In the genomic region with DNA sequence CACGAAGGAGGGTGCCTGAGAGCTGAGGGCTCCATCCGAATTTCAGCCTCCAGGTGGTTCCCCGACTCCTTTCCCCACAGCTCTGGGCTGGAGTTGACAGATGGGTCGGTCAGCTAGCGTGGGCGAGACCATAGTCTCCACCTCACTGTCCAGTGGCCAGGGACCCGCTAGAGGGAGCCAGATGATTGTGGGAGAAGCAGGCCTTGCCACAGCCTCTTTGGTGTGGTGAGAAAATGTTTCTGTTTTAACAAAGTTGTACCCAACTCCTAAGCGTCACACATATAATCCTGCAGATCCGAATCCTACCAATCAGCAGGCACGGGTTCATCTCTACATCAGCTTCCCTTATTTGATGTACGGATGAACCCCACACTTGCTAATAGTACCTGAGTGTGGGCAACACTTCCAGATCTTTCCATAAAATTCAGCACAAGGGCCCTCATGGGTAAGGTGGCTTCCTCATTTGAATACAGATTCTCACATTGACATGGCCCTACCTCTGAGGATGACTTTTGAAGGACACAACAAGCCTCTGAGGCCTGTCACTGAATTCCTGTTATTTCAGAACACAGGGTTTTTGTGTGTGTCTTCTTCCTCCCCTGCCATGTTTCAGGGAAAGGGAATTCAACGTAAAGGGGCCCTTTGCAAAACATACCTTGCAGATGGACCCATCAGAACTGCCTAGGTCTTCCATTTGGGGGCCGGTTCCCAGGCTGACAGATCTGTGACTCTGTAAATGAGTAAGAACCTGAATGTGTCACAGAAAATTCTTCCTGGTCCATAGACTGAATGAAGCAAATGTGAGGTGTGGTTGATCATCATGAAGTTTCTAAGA, we compare ENCODE assay signal across 1 cellular context.
TF ChIP-seq lines count a peak whose summit lies in the region.

No MANE protein-coding gene starts in this region.

TF ChIP-seq in HepG2, 621 proteins besides CTCF, POLR2A, EP300 and RAD21 (continued from another document):
- TF ChIP-seq, protein P1, sequence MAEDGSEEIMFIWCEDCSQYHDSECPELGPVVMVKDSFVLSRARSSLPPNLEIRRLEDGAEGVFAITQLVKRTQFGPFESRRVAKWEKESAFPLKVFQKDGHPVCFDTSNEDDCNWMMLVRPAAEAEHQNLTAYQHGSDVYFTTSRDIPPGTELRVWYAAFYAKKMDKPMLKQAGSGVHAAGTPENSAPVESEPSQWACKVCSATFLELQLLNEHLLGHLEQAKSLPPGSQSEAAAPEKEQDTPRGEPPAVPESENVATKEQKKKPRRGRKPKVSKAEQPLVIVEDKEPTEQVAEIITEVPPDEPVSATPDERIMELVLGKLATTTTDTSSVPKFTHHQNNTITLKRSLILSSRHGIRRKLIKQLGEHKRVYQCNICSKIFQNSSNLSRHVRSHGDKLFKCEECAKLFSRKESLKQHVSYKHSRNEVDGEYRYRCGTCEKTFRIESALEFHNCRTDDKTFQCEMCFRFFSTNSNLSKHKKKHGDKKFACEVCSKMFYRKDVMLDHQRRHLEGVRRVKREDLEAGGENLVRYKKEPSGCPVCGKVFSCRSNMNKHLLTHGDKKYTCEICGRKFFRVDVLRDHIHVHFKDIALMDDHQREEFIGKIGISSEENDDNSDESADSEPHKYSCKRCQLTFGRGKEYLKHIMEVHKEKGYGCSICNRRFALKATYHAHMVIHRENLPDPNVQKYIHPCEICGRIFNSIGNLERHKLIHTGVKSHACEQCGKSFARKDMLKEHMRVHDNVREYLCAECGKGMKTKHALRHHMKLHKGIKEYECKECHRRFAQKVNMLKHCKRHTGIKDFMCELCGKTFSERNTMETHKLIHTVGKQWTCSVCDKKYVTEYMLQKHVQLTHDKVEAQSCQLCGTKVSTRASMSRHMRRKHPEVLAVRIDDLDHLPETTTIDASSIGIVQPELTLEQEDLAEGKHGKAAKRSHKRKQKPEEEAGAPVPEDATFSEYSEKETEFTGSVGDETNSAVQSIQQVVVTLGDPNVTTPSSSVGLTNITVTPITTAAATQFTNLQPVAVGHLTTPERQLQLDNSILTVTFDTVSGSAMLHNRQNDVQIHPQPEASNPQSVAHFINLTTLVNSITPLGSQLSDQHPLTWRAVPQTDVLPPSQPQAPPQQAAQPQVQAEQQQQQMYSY (CRISPR knock-in tag; IDR thresholded peaks at IDR 0.05): no peak
- TF ChIP-seq PAF1 (CRISPR knock-in tag; IDR thresholded peaks at IDR 0.05) (no peak), ZSCAN30 (CRISPR knock-in tag; IDR thresholded peaks at IDR 0.05) (no peak), MIER2 (CRISPR knock-in tag; IDR thresholded peaks at IDR 0.05) (peak; percentile 65), TOPORS (CRISPR knock-in tag; IDR thresholded peaks at IDR 0.05) (0 out of 2 replicates have a peak, but pooled peaks have one; percentile 36)
- TF ChIP-seq, protein P2, sequence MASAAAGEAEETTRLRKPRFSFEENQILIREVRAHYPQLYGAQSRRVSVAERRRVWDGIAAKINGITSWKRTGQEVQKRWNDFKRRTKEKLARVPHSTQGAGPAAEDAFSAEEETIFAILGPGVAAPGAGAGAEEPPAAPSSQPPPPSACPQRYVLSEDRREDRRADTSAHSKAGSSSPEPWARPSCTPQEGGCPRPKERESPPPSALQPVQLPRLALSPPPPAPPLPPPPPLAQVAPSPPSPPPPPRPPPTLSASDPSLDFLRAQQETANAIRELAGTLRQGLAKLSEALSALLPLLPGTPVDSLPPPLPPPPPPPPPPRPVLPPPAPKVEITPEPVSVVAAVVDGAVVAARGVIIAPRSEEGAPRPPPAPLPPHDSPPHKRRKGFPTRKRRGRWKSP (CRISPR knock-in tag; IDR thresholded peaks at IDR 0.05): 0 out of 2 replicates have a peak, but pooled peaks have one; percentile 34
- TF ChIP-seq, protein P3, sequence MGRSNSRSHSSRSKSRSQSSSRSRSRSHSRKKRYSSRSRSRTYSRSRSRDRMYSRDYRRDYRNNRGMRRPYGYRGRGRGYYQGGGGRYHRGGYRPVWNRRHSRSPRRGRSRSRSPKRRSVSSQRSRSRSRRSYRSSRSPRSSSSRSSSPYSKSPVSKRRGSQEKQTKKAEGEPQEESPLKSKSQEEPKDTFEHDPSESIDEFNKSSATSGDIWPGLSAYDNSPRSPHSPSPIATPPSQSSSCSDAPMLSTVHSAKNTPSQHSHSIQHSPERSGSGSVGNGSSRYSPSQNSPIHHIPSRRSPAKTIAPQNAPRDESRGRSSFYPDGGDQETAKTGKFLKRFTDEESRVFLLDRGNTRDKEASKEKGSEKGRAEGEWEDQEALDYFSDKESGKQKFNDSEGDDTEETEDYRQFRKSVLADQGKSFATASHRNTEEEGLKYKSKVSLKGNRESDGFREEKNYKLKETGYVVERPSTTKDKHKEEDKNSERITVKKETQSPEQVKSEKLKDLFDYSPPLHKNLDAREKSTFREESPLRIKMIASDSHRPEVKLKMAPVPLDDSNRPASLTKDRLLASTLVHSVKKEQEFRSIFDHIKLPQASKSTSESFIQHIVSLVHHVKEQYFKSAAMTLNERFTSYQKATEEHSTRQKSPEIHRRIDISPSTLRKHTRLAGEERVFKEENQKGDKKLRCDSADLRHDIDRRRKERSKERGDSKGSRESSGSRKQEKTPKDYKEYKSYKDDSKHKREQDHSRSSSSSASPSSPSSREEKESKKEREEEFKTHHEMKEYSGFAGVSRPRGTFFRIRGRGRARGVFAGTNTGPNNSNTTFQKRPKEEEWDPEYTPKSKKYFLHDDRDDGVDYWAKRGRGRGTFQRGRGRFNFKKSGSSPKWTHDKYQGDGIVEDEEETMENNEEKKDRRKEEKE (IDR thresholded peaks at IDR 0.05): no peak
